ENCODE assay signal across 31 cellular contexts in the genomic region with DNA sequence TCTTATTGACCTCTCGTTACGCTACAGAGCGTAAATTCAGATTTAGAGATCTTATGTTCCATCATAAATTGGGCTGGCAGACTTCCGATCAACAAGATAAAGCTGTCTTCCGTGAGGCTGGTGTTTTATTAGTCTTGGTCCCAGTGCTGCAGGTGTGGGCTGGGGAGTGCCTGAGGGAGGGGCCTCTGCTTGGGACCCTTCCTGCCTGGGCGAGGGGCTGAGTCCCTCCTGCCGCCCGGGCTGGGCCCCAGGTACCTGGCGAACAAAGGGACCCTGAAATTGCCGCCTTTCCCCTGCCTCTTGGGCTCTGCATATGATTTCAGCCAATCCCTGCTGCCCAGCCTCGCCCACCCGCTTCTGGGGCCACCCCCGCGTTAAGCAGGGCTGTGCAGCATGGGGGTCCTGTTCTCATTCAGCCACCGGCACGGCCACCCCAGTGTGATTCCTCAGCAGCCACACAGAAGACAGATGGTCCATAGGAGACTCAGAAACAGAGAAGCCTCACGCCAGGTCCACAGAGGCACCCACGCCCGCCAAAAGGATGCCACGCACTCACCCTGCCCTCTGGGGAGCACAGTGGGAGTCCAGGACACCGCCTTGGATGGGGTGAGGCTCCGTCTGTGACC. TPM values are rescaled to one million over a fixed set of nuclear protein-coding genes. Genes with fewer than 3 reads are reported as not detected.
DNase-seq lines count a peak whose midpoint lies in the region; ATAC-seq, FAIRE-seq and TF ChIP-seq lines count a peak whose summit lies in the region.
"Had no signal": no experiment of that assay in that cellular context is flagged by ENCODE, and none has a peak within 500 bp of the region (broad histone marks: within the 10 kb centered on the region; RNA-seq: fewer than 3 reads in every experiment).

No MANE protein-coding gene starts in this region.

- no peaks in the 10 kb centered on the region for H3K9me3 ChIP-seq in SK-N-SH
- H3K9me3 ChIP-seq in kidney (ENCODE audit: control insufficient read depth in 1 of 2, low read length in 2 of 2) = no peaks in the 10 kb centered on the region
- H3K9me3 ChIP-seq: body of pancreas, psoas muscle had no signal

- no peaks in the 10 kb centered on the region for H3K27me3 ChIP-seq in SK-N-SH (ENCODE audit: insufficient read depth)
- H3K27me3 ChIP-seq: body of pancreas had no signal

- H3K4me3 Mint-ChIP-seq in stimulated activated naive B cell treated with anti-CD40 and anti-IgM and Interleukin-4, amounts not matched to agents 10 μg/mL and 1 μg/mL and 100 μg/mL, for 72 hours = no peak overlapping the region
- H3K4me3 Mint-ChIP-seq: activated B cell treated with CpG ODN at 0.5 μM for 24 hours; activated T-cell treated with anti-CD3 and anti-CD28 coated beads, Interleukin-2, amount 50 U/mL, for 72 hours; CD4-positive, CD25-positive, alpha-beta regulatory T cell; stimulated activated memory B cell treated with anti-CD40 and anti-IgM and Interleukin-4, amounts not matched to agents 10 μg/mL and 1 μg/mL and 100 μg/mL, for 72 hours had no signal

- ATAC-seq in SK-N-SH treated with all-trans-retinoic acid at 6 μM for 48 hours (no peak), HG03139 (IDR thresholded peaks at IDR 0.05; ENCODE audit: unreplicated experiment) (no peak)
- no peak for ATAC-seq in stimulated activated naive B cell treated with anti-CD40 and anti-IgM and Interleukin-4, amounts not matched to agents 10 μg/mL and 1 μg/mL and 100 μg/mL, for 72 hours (replicated peaks)
- ATAC-seq: activated T-cell treated with anti-CD3 and anti-CD28 coated beads, Interleukin-2, amount 50 U/mL, for 72 hours; psoas muscle; stimulated activated memory B cell treated with anti-CD40 and anti-IgM and Interleukin-4, amounts not matched to agents 10 μg/mL and 1 μg/mL and 100 μg/mL, for 72 hours had no signal

- H3K4me2 ChIP-seq in SK-N-SH = no peak overlapping the region

- TF ChIP-seq CTCF in SK-N-SH (IDR thresholded peaks at IDR 0.05) = no peak
- TF ChIP-seq CTCF in kidney (IDR thresholded peaks at IDR 0.05; ENCODE audit: borderline replicate concordance, extremely low read depth, insufficient read depth) = no peak

- H3K9me2 ChIP-seq in SK-N-SH = no peaks in the 10 kb centered on the region

- peaks cover 15 to 18% of the 10 kb centered on the region in 2 donors for H3K4me1 Mint-ChIP-seq in stimulated activated naive B cell treated with anti-CD40 and anti-IgM and Interleukin-4, amounts not matched to agents 10 μg/mL and 1 μg/mL and 100 μg/mL, for 72 hours

- no peaks in the 10 kb centered on the region for H3K79me2 ChIP-seq in SK-N-SH (ENCODE audit: insufficient read depth)

- peak overlapping the region in 1 of 2 experiments; percentile 74; a peak in 2 of 4 replicates for H3K27ac ChIP-seq in SK-N-SH (ENCODE audit: low read depth in 2 of 2, low read length in 1 of 2)
- H3K27ac ChIP-seq in kidney (ENCODE audit: low read depth in 2 of 2, low read length in 2 of 2) = no peak overlapping the region
- H3K27ac ChIP-seq: body of pancreas, dorsolateral prefrontal cortex, psoas muscle had no signal

- no peak for FAIRE-seq in kidney (lab: Jason Lieb, UNC)

- TF ChIP-seq RAD21 in SK-N-SH (IDR thresholded peaks at IDR 0.05; ENCODE audit: low read length) = no peak

- H3K27me3 Mint-ChIP-seq in stimulated activated naive B cell treated with anti-CD40 and anti-IgM and Interleukin-4, amounts not matched to agents 10 μg/mL and 1 μg/mL and 100 μg/mL, for 72 hours = peaks cover 58 to 93% of the 10 kb centered on the region in 2 donors

- CTCF ChIA-PET in SK-N-SH (lab: Yijun Ruan, JAX) = interaction anchor here (1.4 to 5.2 kb wide), 4 partner anchors 9 to 58 kb away, joined by 5 to 61 read pairs (median 30); no protein-coding TSS in a partner anchor

- WGBS in SK-N-SH (ENCODE audit: low lambda C conversion rate) = 76% methylated on average over 11 of the region's 22 CpGs

- POLR2A ChIA-PET in SK-N-SH (lab: Yijun Ruan, JAX) = interaction anchor here (1.4 kb wide), 1 partner anchor 22 kb away, joined by 3 read pairs; no protein-coding TSS in a partner anchor

- no peak overlapping the region for H2AFZ ChIP-seq in SK-N-SH (ENCODE audit: low read depth)

- TF ChIP-seq EP300 in SK-N-SH (IDR thresholded peaks at IDR 0.05; ENCODE audit: borderline replicate concordance in 1 of 2, low read depth in 1 of 2, low read length in 1 of 2) = peak in 1 of 2 experiments; percentile 71; a peak in 2 of 4 replicates

- peaks cover 0 to 4% of the 10 kb centered on the region in 2 donors for H3K36me3 Mint-ChIP-seq in stimulated activated naive B cell treated with anti-CD40 and anti-IgM and Interleukin-4, amounts not matched to agents 10 μg/mL and 1 μg/mL and 100 μg/mL, for 72 hours
- H3K36me3 Mint-ChIP-seq: CD4-positive, CD25-positive, alpha-beta regulatory T cell; stimulated activated memory B cell treated with anti-CD40 and anti-IgM and Interleukin-4, amounts not matched to agents 10 μg/mL and 1 μg/mL and 100 μg/mL, for 72 hours had no signal

- H3F3A ChIP-seq in SK-N-SH (replicated peaks; ENCODE audit: insufficient read depth) = no peaks in the 10 kb centered on the region

- no peaks in the 10 kb centered on the region for H4K20me1 ChIP-seq in SK-N-SH (ENCODE audit: insufficient read depth)

- DNase-seq in SK-N-SH (no peak), SK-N-DZ (ENCODE audit: low spot score) (peak; percentile 80), kidney (peak; percentile 74), NAMALWA (ENCODE audit: low spot score) (no peak), head of caudate nucleus (no peak)
- DNase-seq in stimulated activated naive B cell treated with anti-CD40 and anti-IgM and Interleukin-4, amounts not matched to agents 10 μg/mL and 1 μg/mL and 100 μg/mL, for 72 hours = no peak
- DNase-seq: 8988T; activated B cell treated with CpG ODN at 0.5 μM for 24 hours; activated CD4-positive, alpha-beta T cell treated with anti-CD3 and anti-CD28 coated beads, Interleukin-2, amount 50 U/mL, for 4 hours; activated T-cell treated with anti-CD3 and anti-CD28 coated beads, Interleukin-2, amount 50 U/mL, for 72 hours; Calu3; CD4-positive, CD25-positive, alpha-beta regulatory T cell; DMS79 treated with DMSO at 0.1 percent for 48 hours; dorsolateral prefrontal cortex; foreskin melanocyte; GF-D8; HCEC 1CT; hippocampal formation; mesenchymal stem cell; NCI-H146; NCI-H2107; NCI-H345; NCI-H748 treated with DMSO at 0.1 percent for 48 hours; SIG-M5; substantia nigra; trophoblast cell had no signal

- H3K36me3 ChIP-seq in SK-N-SH (replicated peaks in 1 of 2; ENCODE audit: control insufficient read depth in 1 of 2, insufficient read depth in 2 of 2, low read length in 1 of 2) = no peaks in the 10 kb centered on the region
- no peaks in the 10 kb centered on the region for H3K36me3 ChIP-seq in kidney (ENCODE audit: control insufficient read depth in 1 of 2, insufficient read depth in 2 of 2, low read length in 2 of 2)

- H3K4me3 ChIP-seq in SK-N-SH (ENCODE audit: low read depth in 2 of 2, low read length in 1 of 2) = no peak overlapping the region
- H3K4me3 ChIP-seq in kidney (ENCODE audit: low read length in 2 of 2) = no peak overlapping the region
- H3K4me3 ChIP-seq: body of pancreas, dorsolateral prefrontal cortex, psoas muscle had no signal

- H3K4me1 ChIP-seq in SK-N-SH (ENCODE audit: control insufficient read depth in 1 of 2, insufficient read depth in 2 of 2, low read depth in 1 of 2, low read length in 1 of 2) (peaks cover 8 to 67% of the 10 kb centered on the region in 2 experiments; a peak in 2 of 4 replicates), kidney (ENCODE audit: control insufficient read depth in 1 of 2, insufficient read depth in 1 of 2, low read depth in 1 of 2, low read length in 2 of 2) (peaks cover 8 to 53% of the 10 kb centered on the region in 2 donors)

- intact Hi-C loops in kidney (cut with DNase I) = no loop called here
- intact Hi-C loops in head of caudate nucleus (cut with DNase I) = no loop called here

- H3K9me3 Mint-ChIP-seq in stimulated activated naive B cell treated with anti-CD40 and anti-IgM and Interleukin-4, amounts not matched to agents 10 μg/mL and 1 μg/mL and 100 μg/mL, for 72 hours = no peaks in the 10 kb centered on the region
- H3K9me3 Mint-ChIP-seq: activated B cell treated with CpG ODN at 0.5 μM for 24 hours; activated T-cell treated with anti-CD3 and anti-CD28 coated beads, Interleukin-2, amount 50 U/mL, for 72 hours; CD4-positive, CD25-positive, alpha-beta regulatory T cell; stimulated activated memory B cell treated with anti-CD40 and anti-IgM and Interleukin-4, amounts not matched to agents 10 μg/mL and 1 μg/mL and 100 μg/mL, for 72 hours had no signal

- H3K27ac Mint-ChIP-seq in stimulated activated naive B cell treated with anti-CD40 and anti-IgM and Interleukin-4, amounts not matched to agents 10 μg/mL and 1 μg/mL and 100 μg/mL, for 72 hours = peak overlapping the region; percentile 62
- H3K27ac Mint-ChIP-seq: activated B cell treated with CpG ODN at 0.5 μM for 24 hours; activated T-cell treated with anti-CD3 and anti-CD28 coated beads, Interleukin-2, amount 50 U/mL, for 72 hours; CD4-positive, CD25-positive, alpha-beta regulatory T cell; stimulated activated memory B cell treated with anti-CD40 and anti-IgM and Interleukin-4, amounts not matched to agents 10 μg/mL and 1 μg/mL and 100 μg/mL, for 72 hours had no signal

- H3K9ac ChIP-seq in SK-N-SH (no peak overlapping the region), kidney (ENCODE audit: low read length in 2 of 2) (no peak overlapping the region)

RNA-seq across cellular contexts. Expression of a gene that starts 6.1 kb away (rescaled TPM):
- 2.1 and 3.7 TPM in 2 replicates for polyA plus RNA-seq in SK-N-SH (2012; rRNA removed)
- 1.8 and 2.7 TPM in 2 replicates for polyA plus RNA-seq in SK-N-SH (2012; cell fraction: cytosol; rRNA removed)
- polyA plus RNA-seq in SK-N-SH (2012; cell fraction: nucleus; rRNA removed) = 16.3 and 25.0 TPM in 2 replicates
- 123 and 149 TPM in 2 replicates for polyA plus RNA-seq in SK-N-DZ (2014; cell fraction: cytosol; rRNA removed)
- 494 and 564 TPM in 2 replicates for polyA plus RNA-seq in SK-N-DZ (2014; cell fraction: nucleus; rRNA removed)
- 21.4 TPM for total RNA-seq in kidney
- polyA plus RNA-seq in kidney (ENCODE audit: insufficient read depth, low read depth, low replicate concordance) = 13.3 TPM
- total RNA-seq: activated B cell treated with CpG ODN at 0.5 μM for 24 hours; CD4-positive, CD25-positive, alpha-beta regulatory T cell had no signal

RNA-seq across cellular contexts. Expression of a gene that starts 41.5 kb away (rescaled TPM):
- polyA plus RNA-seq in SK-N-SH (2012; rRNA removed) = 114 and 124 TPM in 2 replicates
- polyA plus RNA-seq in SK-N-SH (2012; cell fraction: cytosol; rRNA removed) = 77.5 and 83.1 TPM in 2 replicates
- polyA plus RNA-seq in SK-N-SH (2012; cell fraction: nucleus; rRNA removed) = 214 and 215 TPM in 2 replicates
- 118 and 119 TPM in 2 replicates for polyA plus RNA-seq in SK-N-DZ (2014; cell fraction: cytosol; rRNA removed)
- 98.3 and 122 TPM in 2 replicates for polyA plus RNA-seq in SK-N-DZ (2014; cell fraction: nucleus; rRNA removed)
- 65.5 TPM for total RNA-seq in kidney
- polyA plus RNA-seq in kidney (ENCODE audit: insufficient read depth, low read depth, low replicate concordance) = 42.4 TPM

RNA-seq across cellular contexts. Expression of a gene that starts 42.8 kb away (rescaled TPM):
- polyA plus RNA-seq in SK-N-SH (2012; rRNA removed) (27.3 and 28.1 TPM in 2 replicates), kidney (ENCODE audit: insufficient read depth, low read depth, low replicate concordance) (6.9 TPM)
- polyA plus RNA-seq in SK-N-SH (2012; cell fraction: cytosol; rRNA removed) = 3.6 and 5.7 TPM in 2 replicates
- 220 and 295 TPM in 2 replicates for polyA plus RNA-seq in SK-N-SH (2012; cell fraction: nucleus; rRNA removed)
- polyA plus RNA-seq in SK-N-DZ (2014; cell fraction: cytosol; rRNA removed) = 17.9 and 35.0 TPM in 2 replicates
- 656 and 724 TPM in 2 replicates for polyA plus RNA-seq in SK-N-DZ (2014; cell fraction: nucleus; rRNA removed)
- 11.5 TPM for total RNA-seq in kidney

RNA-seq across cellular contexts. Expression of a gene that starts 48.7 kb away (rescaled TPM):
- polyA plus RNA-seq in SK-N-SH (2012; rRNA removed) = not detected in 2 replicates
- not detected in 2 replicates for polyA plus RNA-seq in SK-N-SH (2012; cell fraction: cytosol; rRNA removed)
- 0.13 and 0.25 TPM in 2 replicates for polyA plus RNA-seq in SK-N-SH (2012; cell fraction: nucleus; rRNA removed)
- 0.06 TPM in 1 of 2 replicates, not detected in the other for polyA plus RNA-seq in SK-N-DZ (2014; cell fraction: cytosol; rRNA removed)
- 0.08 and 0.60 TPM in 2 replicates for polyA plus RNA-seq in SK-N-DZ (2014; cell fraction: nucleus; rRNA removed)
- 14.3 TPM for total RNA-seq in kidney
- polyA plus RNA-seq in kidney (ENCODE audit: insufficient read depth, low read depth, low replicate concordance) = not detected
- total RNA-seq: body of pancreas, psoas muscle had no signal

Comparison
In these comparisons a context has a peak if more than half of its experiments do, and no peak if none do; other contexts are left out.
1. DNase-seq: peak in SK-N-DZ (single experiment) and kidney (single experiment); none in SK-N-SH (single experiment), stimulated activated naive B cell treated with anti-CD40 and anti-IgM and Interleukin-4, amounts not matched to agents 10 μg/mL and 1 μg/mL and 100 μg/mL, for 72 hours (single experiment), NAMALWA (single experiment) and head of caudate nucleus (0 of 42).